Comparison of ENCODE assay signal across 1 cellular context in the genomic region with DNA sequence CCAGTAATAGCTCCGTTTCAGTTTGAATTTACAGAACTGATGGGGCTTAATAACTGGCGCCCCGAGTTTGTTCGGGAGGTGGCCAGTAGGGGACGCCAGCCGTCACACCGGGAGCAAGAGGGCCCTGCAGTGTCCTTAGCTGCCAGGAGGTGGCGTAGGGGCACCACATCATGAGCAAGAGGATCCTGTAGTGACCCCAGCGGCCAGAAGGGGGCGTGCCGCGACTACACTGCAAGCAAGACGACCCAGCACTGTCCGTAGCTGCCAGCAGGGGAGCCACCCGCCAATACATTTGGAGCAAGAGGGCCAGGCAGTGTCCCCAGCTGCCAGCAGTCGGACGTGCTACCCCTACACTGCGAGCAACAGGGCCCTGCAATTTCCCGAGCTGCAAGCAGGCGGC.
TF ChIP-seq lines count a peak whose summit lies in the region.

No MANE protein-coding gene starts in this region.

TF ChIP-seq in H1, 55 proteins besides CTCF, POLR2A, EP300 and RAD21 (continued from another document):
- TF ChIP-seq, protein P1, sequence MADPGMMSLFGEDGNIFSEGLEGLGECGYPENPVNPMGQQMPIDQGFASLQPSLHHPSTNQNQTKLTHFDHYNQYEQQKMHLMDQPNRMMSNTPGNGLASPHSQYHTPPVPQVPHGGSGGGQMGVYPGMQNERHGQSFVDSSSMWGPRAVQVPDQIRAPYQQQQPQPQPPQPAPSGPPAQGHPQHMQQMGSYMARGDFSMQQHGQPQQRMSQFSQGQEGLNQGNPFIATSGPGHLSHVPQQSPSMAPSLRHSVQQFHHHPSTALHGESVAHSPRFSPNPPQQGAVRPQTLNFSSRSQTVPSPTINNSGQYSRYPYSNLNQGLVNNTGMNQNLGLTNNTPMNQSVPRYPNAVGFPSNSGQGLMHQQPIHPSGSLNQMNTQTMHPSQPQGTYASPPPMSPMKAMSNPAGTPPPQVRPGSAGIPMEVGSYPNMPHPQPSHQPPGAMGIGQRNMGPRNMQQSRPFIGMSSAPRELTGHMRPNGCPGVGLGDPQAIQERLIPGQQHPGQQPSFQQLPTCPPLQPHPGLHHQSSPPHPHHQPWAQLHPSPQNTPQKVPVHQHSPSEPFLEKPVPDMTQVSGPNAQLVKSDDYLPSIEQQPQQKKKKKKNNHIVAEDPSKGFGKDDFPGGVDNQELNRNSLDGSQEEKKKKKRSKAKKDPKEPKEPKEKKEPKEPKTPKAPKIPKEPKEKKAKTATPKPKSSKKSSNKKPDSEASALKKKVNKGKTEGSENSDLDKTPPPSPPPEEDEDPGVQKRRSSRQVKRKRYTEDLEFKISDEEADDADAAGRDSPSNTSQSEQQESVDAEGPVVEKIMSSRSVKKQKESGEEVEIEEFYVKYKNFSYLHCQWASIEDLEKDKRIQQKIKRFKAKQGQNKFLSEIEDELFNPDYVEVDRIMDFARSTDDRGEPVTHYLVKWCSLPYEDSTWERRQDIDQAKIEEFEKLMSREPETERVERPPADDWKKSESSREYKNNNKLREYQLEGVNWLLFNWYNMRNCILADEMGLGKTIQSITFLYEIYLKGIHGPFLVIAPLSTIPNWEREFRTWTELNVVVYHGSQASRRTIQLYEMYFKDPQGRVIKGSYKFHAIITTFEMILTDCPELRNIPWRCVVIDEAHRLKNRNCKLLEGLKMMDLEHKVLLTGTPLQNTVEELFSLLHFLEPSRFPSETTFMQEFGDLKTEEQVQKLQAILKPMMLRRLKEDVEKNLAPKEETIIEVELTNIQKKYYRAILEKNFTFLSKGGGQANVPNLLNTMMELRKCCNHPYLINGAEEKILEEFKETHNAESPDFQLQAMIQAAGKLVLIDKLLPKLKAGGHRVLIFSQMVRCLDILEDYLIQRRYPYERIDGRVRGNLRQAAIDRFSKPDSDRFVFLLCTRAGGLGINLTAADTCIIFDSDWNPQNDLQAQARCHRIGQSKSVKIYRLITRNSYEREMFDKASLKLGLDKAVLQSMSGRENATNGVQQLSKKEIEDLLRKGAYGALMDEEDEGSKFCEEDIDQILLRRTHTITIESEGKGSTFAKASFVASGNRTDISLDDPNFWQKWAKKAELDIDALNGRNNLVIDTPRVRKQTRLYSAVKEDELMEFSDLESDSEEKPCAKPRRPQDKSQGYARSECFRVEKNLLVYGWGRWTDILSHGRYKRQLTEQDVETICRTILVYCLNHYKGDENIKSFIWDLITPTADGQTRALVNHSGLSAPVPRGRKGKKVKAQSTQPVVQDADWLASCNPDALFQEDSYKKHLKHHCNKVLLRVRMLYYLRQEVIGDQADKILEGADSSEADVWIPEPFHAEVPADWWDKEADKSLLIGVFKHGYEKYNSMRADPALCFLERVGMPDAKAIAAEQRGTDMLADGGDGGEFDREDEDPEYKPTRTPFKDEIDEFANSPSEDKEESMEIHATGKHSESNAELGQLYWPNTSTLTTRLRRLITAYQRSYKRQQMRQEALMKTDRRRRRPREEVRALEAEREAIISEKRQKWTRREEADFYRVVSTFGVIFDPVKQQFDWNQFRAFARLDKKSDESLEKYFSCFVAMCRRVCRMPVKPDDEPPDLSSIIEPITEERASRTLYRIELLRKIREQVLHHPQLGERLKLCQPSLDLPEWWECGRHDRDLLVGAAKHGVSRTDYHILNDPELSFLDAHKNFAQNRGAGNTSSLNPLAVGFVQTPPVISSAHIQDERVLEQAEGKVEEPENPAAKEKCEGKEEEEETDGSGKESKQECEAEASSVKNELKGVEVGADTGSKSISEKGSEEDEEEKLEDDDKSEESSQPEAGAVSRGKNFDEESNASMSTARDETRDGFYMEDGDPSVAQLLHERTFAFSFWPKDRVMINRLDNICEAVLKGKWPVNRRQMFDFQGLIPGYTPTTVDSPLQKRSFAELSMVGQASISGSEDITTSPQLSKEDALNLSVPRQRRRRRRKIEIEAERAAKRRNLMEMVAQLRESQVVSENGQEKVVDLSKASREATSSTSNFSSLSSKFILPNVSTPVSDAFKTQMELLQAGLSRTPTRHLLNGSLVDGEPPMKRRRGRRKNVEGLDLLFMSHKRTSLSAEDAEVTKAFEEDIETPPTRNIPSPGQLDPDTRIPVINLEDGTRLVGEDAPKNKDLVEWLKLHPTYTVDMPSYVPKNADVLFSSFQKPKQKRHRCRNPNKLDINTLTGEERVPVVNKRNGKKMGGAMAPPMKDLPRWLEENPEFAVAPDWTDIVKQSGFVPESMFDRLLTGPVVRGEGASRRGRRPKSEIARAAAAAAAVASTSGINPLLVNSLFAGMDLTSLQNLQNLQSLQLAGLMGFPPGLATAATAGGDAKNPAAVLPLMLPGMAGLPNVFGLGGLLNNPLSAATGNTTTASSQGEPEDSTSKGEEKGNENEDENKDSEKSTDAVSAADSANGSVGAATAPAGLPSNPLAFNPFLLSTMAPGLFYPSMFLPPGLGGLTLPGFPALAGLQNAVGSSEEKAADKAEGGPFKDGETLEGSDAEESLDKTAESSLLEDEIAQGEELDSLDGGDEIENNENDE (IDR thresholded peaks at IDR 0.05; ENCODE audit: insufficient replicate concordance, low read length), result no peak
- TF ChIP-seq ATF3 (IDR thresholded peaks at IDR 0.05; ENCODE audit: insufficient read depth, low read depth, low read length) (peak; percentile 73), SRF (IDR thresholded peaks at IDR 0.05; ENCODE audit: low read depth, low read length) (peak; percentile 29), TCF12 (IDR thresholded peaks at IDR 0.05; ENCODE audit: low read depth, low read length) (0 out of 2 replicates have a peak, but pooled peaks have one; percentile 24), BRCA1 (IDR thresholded peaks at IDR 0.05; ENCODE audit: low read depth, low read length) (0 out of 2 replicates have a peak, but pooled peaks have one; percentile 8), TAF7 (optimal IDR thresholded peaks at IDR 0.05; ENCODE audit: borderline replicate concordance, low read depth, low read length) (peak; percentile 97), JUND (IDR thresholded peaks at IDR 0.05; ENCODE audit: low read length) (peak; percentile 65), CREB1 (IDR thresholded peaks at IDR 0.05) (peak; percentile 39; the same call in 1 of the 2 replicates)
- TF ChIP-seq, protein P2, sequence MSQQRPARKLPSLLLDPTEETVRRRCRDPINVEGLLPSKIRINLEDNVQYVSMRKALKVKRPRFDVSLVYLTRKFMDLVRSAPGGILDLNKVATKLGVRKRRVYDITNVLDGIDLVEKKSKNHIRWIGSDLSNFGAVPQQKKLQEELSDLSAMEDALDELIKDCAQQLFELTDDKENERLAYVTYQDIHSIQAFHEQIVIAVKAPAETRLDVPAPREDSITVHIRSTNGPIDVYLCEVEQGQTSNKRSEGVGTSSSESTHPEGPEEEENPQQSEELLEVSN (IDR thresholded peaks at IDR 0.05), result no peak
